14 cellular contexts compared by ENCODE assay signal in genomic region chr12:100576311-100577036, GRCh38. TPM values are rescaled to one million over a fixed set of nuclear protein-coding genes. Genes with fewer than 3 reads are reported as not detected.
DNase-seq lines count a peak whose midpoint lies in the region; ATAC-seq, FAIRE-seq and TF ChIP-seq lines count a peak whose summit lies in the region.
"Had no signal": no experiment of that assay in that cellular context is flagged by ENCODE, and none has a peak within 500 bp of the region (broad histone marks: within the 10 kb centered on the region; RNA-seq: fewer than 3 reads in every experiment).

No MANE protein-coding gene starts in this region.

- no peaks in the 10 kb centered on the region for H4K20me1 ChIP-seq in keratinocyte (ENCODE audit: control insufficient read depth, extremely low read depth, insufficient read depth, low read length)

- peak overlapping the region; percentile 43 for H3K4me2 ChIP-seq in keratinocyte (ENCODE audit: control insufficient read depth, extremely low read depth, insufficient read depth, low read depth, low read length)

- no peak for ATAC-seq in GM21717 (IDR thresholded peaks at IDR 0.05; ENCODE audit: unreplicated experiment)

- TF ChIP-seq CTCF in keratinocyte (optimal IDR thresholded peaks at IDR 0.05 in 1 of 3, IDR thresholded peaks at IDR 0.05 in 1 of 3, conservative IDR thresholded peaks at IDR 0.05 in 1 of 3; ENCODE audit: extremely low read depth in 1 of 3, insufficient read depth in 2 of 3, low read length in 3 of 3) (no peak), stomach (IDR thresholded peaks at IDR 0.05) (no peak)

- no peaks in the 10 kb centered on the region for H3K9me1 ChIP-seq in keratinocyte (ENCODE audit: control insufficient read depth, extremely low read depth, insufficient read depth, low read length)

- H3K27ac ChIP-seq in keratinocyte (ENCODE audit: control insufficient read depth, insufficient read depth, low read length) (peak overlapping the region; percentile 48), stomach (no peak overlapping the region)
- H3K27ac ChIP-seq: adrenal gland, vagina had no signal

- no peak for TF ChIP-seq EP300 in stomach (IDR thresholded peaks at IDR 0.05)

- H3K9me3 ChIP-seq in keratinocyte (ENCODE audit: control insufficient read depth, low read depth, low read length) (no peaks in the 10 kb centered on the region), stomach (no peaks in the 10 kb centered on the region)
- H3K9me3 ChIP-seq: adrenal gland, vagina had no signal

- WGBS in stomach, 5 donors, result 57 to 69% (median 62%) methylated on average over 3 of the region's 3 CpGs

- H3K4me1 ChIP-seq in keratinocyte (ENCODE audit: control insufficient read depth, extremely low read depth, insufficient read depth, low read length) (peaks cover 21% of the 10 kb centered on the region), stomach (peaks cover 10 to 21% (median 17%) of the 10 kb centered on the region in 4 donors)

- peaks cover 6% of the 10 kb centered on the region for H3K79me2 ChIP-seq in keratinocyte (ENCODE audit: control insufficient read depth, insufficient read depth, low read length)

- dilution Hi-C loops in keratinocyte (cut with MboI; ENCODE audit: extremely low pct_ligation_motif_present, low sequenced_read_pairs), result no loop called here

- intact Hi-C loops in stomach (cut with DNase I; ENCODE audit: low total_unique reads), result no loop called here

- no peak overlapping the region for H2AFZ ChIP-seq in keratinocyte (ENCODE audit: control insufficient read depth, low read length)

- FAIRE-seq in keratinocyte (lab: Jason Lieb, UNC), result no peak

- no peak for TF ChIP-seq POLR2A in stomach (IDR thresholded peaks at IDR 0.05)

- no peak overlapping the region for H3K9ac ChIP-seq in keratinocyte (ENCODE audit: control insufficient read depth, extremely low read depth, insufficient read depth, low read length)

- no peaks in the 10 kb centered on the region for H3K36me3 ChIP-seq in keratinocyte (ENCODE audit: control insufficient read depth in 2 of 2, extremely low read depth in 1 of 2, insufficient read depth in 2 of 2, low read length in 2 of 2)
- no peaks in the 10 kb centered on the region for H3K36me3 ChIP-seq in stomach
- H3K36me3 ChIP-seq: adrenal gland, vagina had no signal

- H3K27me3 ChIP-seq in keratinocyte (ENCODE audit: control insufficient read depth, extremely low read depth, insufficient read depth, low read length), result no peaks in the 10 kb centered on the region
- no peaks in the 10 kb centered on the region for H3K27me3 ChIP-seq in stomach
- H3K27me3 ChIP-seq: adrenal gland, vagina had no signal

- H3K4me3 ChIP-seq in keratinocyte (ENCODE audit: control insufficient read depth in 2 of 3, extremely low read depth in 1 of 3, insufficient read depth in 2 of 3, low read depth in 1 of 3, low read length in 3 of 3) (no peak overlapping the region), stomach (no peak overlapping the region)
- H3K4me3 ChIP-seq: adrenal gland, lung, vagina had no signal

- DNase-seq in AG20443 (ENCODE audit: low spot score) (peak; percentile 34), HT-29 (ENCODE audit: low spot score) (peak; percentile 57), amniotic epithelial cell (ENCODE audit: low read depth) (peak; percentile 89), keratinocyte (ENCODE audit: low read depth, low spot score) (peak; percentile 41), ecto neural progenitor cell (ENCODE audit: low spot score) (no peak), stomach (no peak)
- DNase-seq in central memory CD4-positive, alpha-beta T cell, result no peak
- DNase-seq: activated B cell treated with CpG ODN at 0.5 μM for 24 hours; adrenal gland; NCI-H2081; stimulated activated CD4-positive, alpha-beta T cell treated with anti-CD3 and anti-CD28 coated beads, Interleukin-4, amount 100 ng/mL, for 1 hour had no signal

RNA-seq across cellular contexts. Expression of gene GAS2L3, which starts 3.0 kb away (rescaled TPM):
- 6.2 and 6.8 TPM in 2 replicates for total RNA-seq in HT-29 (2014; rRNA removed; shearing (Covaris generic))
- polyA plus RNA-seq in keratinocyte (0.75 to 3.6 TPM (median 2.9 TPM) in 3 replicates), stomach (1 to 10 TPM; 1.0 to 1.5 (median 1.1) TPM)
- 1.9 TPM for polyA plus RNA-seq in keratinocyte (2011; ENCODE audit: low read depth)
- polyA plus RNA-seq in keratinocyte (2011; cell fraction: cytosol; rRNA removed), result 0.57 and 1.2 TPM in 2 replicates
- 1.4 and 1.8 TPM in 2 replicates for polyA plus RNA-seq in keratinocyte (2011; cell fraction: nucleus; rRNA removed)
- polyA plus RNA-seq in keratinocyte (2012; ENCODE audit: low replicate concordance), result 2.9 and 3.0 TPM in 2 replicates
- polyA minus RNA-seq in keratinocyte, result 0.46 to 5.3 TPM in 2 of 3 replicates, not detected in the other
- polyA minus RNA-seq in keratinocyte (2011; cell fraction: cytosol; rRNA and poly(A)+ RNA removed), result not detected
- polyA minus RNA-seq in keratinocyte (2011; cell fraction: nucleus; rRNA and poly(A)+ RNA removed), result 2.1 and 3.3 TPM in 2 replicates
- total RNA-seq in stomach, result 10 to 100 TPM in 1 of 5 donors, 1 to 10 TPM in 3, not detected in 1; 1.8 to 29.7 (median 6.2) TPM

Comparison
In these comparisons a context has a peak if more than half of its experiments do, and no peak if none do; other contexts are left out.
1. DNase-seq: peak in AG20443 (single experiment), HT-29 (single experiment), amniotic epithelial cell (single experiment) and keratinocyte (single experiment); none in ecto neural progenitor cell (single experiment), stomach (single experiment) and central memory CD4-positive, alpha-beta T cell (single experiment).